8 cellular contexts compared by ENCODE assay signal in genomic region chr19:49889687-49890348, GRCh38. TPM values are rescaled to one million over a fixed set of nuclear protein-coding genes. Genes with fewer than 3 reads are reported as not detected.
DNase-seq lines count a peak whose midpoint lies in the region; ATAC-seq and TF ChIP-seq lines count a peak whose summit lies in the region.

No MANE protein-coding gene starts in this region.

- intact Hi-C loops in heart right ventricle (cut with DNase I) (no loop called here), aorta (cut with DNase I) (no loop called here)

- peak; percentile 61 for TF ChIP-seq CTCF in GM12865 (IDR thresholded peaks at IDR 0.05; ENCODE audit: insufficient read depth, low read depth, low read length, missing control alignments)
- TF ChIP-seq CTCF in heart right ventricle (IDR thresholded peaks at IDR 0.05), result peak; percentile 64 to 89 (median 84)

- DNase-seq in GM12865 (ENCODE audit: low read depth) (peak; percentile 72), RPMI8226 (peak; percentile 69), heart right ventricle (peak; percentile 69 to 80), renal cortical epithelial cell (ENCODE audit: low read depth) (peak; percentile 50), aorta (peak; percentile 83 to 93)
- peak; percentile 81 to 82 for DNase-seq in activated naive CD4-positive, alpha-beta T cell treated with anti-CD3 and anti-CD28 coated beads, Interleukin-2, amount 50 U/mL, for 72 hours (ENCODE audit: low spot score in 2 of 2)

- H3K9me3 ChIP-seq in heart right ventricle (no peaks in the 10 kb centered on the region), aorta (ENCODE audit: control insufficient read depth, low read length) (no peaks in the 10 kb centered on the region)

- H3K27ac Mint-ChIP-seq in activated naive CD4-positive, alpha-beta T cell treated with anti-CD3 and anti-CD28 coated beads, Interleukin-2, amount 50 U/mL, for 72 hours, result peak overlapping the region in 1 of 2 donors; percentile 81

- H3K9me3 Mint-ChIP-seq in activated naive CD4-positive, alpha-beta T cell treated with anti-CD3 and anti-CD28 coated beads, Interleukin-2, amount 50 U/mL, for 72 hours, result no peaks in the 10 kb centered on the region

- H3K27ac ChIP-seq in heart right ventricle (no peak overlapping the region), aorta (ENCODE audit: low read depth in 1 of 2, low read length in 2 of 2) (no peak overlapping the region)

- ATAC-seq in activated naive CD4-positive, alpha-beta T cell treated with anti-CD3 and anti-CD28 coated beads, Interleukin-2, amount 50 U/mL, for 72 hours, result peak; percentile 39 to 72
- ATAC-seq in heart right ventricle, result peak; percentile 50 to 81 (median 64)
- ATAC-seq in aorta (ENCODE audit: low FRiP score), result peak; percentile 72
- ATAC-seq in GM21825 (IDR thresholded peaks at IDR 0.05; ENCODE audit: unreplicated experiment), result no peak
- ATAC-seq in HG03520 (IDR thresholded peaks at IDR 0.05; ENCODE audit: unreplicated experiment), result no peak

- H3K27me3 ChIP-seq in heart right ventricle (peaks cover 0 to 9% (median 0%) of the 10 kb centered on the region in 7 donors), aorta (ENCODE audit: control insufficient read depth in 1 of 2, insufficient read depth in 2 of 2, low read length in 1 of 2) (no peaks in the 10 kb centered on the region)

- no peak overlapping the region for H3K4me3 ChIP-seq in GM12865 (ENCODE audit: low read depth, low read length)
- H3K4me3 ChIP-seq in heart right ventricle, result peak overlapping the region in 8 of 10 donors; percentile 10 to 48 (median 32)
- no peak overlapping the region for H3K4me3 ChIP-seq in aorta (ENCODE audit: low read length in 2 of 2)

- H3K36me3 ChIP-seq in heart right ventricle, result peaks cover 0 to 30% (median 13%) of the 10 kb centered on the region in 9 donors
- no peaks in the 10 kb centered on the region for H3K36me3 ChIP-seq in aorta (ENCODE audit: control insufficient read depth in 1 of 2, insufficient read depth in 2 of 2, low read length in 1 of 2)

- WGBS in heart right ventricle, 2 donors, result 13 to 20% methylated on average over 71 of the region's 71 CpGs
- WGBS in aorta, 2 donors, result 22 to 28% methylated on average over 50 to 71 of the region's 71 CpGs

- peaks cover 5 to 27% (median 11%) of the 10 kb centered on the region in 9 donors for H3K4me1 ChIP-seq in heart right ventricle
- no peaks in the 10 kb centered on the region for H3K4me1 ChIP-seq in aorta (ENCODE audit: control insufficient read depth in 1 of 2, insufficient read depth in 2 of 2, low read length in 2 of 2)

- peaks cover 5 to 12% of the 10 kb centered on the region in 2 donors for H3K36me3 Mint-ChIP-seq in activated naive CD4-positive, alpha-beta T cell treated with anti-CD3 and anti-CD28 coated beads, Interleukin-2, amount 50 U/mL, for 72 hours

RNA-seq across cellular contexts. Expression of gene IL4I1, which starts 6.9 kb away (rescaled TPM):
- 10 to 100 TPM in 1 of 2 donors, 1 to 10 TPM in 1; 6.3 to 11.1 TPM for total RNA-seq in activated naive CD4-positive, alpha-beta T cell treated with anti-CD3 and anti-CD28 coated beads, Interleukin-2, amount 50 U/mL, for 72 hours
- total RNA-seq in heart right ventricle (10 to 100 TPM in 1 of 10 donors, under 1 TPM in 7, not detected in 2; 0.26 to 26.9 (median 0.60) TPM), renal cortical epithelial cell (4.9 and 25.7 TPM in 2 replicates), aorta (1 to 10 TPM in 1 of 2 donors, under 1 TPM in 1; 0.84 to 7.2 TPM)
- polyA plus RNA-seq in heart right ventricle (under 1 TPM in 1 of 2 donors, not detected in 1; 0.33 TPM), aorta (under 1 TPM in 1 of 2 donors, not detected in 1; 0.50 TPM)

RNA-seq across cellular contexts. Expression of gene TBC1D17, which starts 12.3 kb away (rescaled TPM):
- total RNA-seq in activated naive CD4-positive, alpha-beta T cell treated with anti-CD3 and anti-CD28 coated beads, Interleukin-2, amount 50 U/mL, for 72 hours, result 10 to 100 TPM; 28.8 to 53.0 TPM
- total RNA-seq in heart right ventricle, result 10 to 100 TPM; 40.6 to 57.9 (median 50.6) TPM
- polyA plus RNA-seq in heart right ventricle, result 10 to 100 TPM; 30.4 to 41.7 TPM
- total RNA-seq in renal cortical epithelial cell, result 12.1 and 13.7 TPM in 2 replicates
- 10 to 100 TPM; 41.1 to 52.4 TPM for total RNA-seq in aorta
- polyA plus RNA-seq in aorta, result 100 to 1,000 TPM in 1 of 2 donors, 10 to 100 TPM in 1; 22.7 to 102 TPM

RNA-seq across cellular contexts. Expression of gene AKT1S1, which starts 12.7 kb away (rescaled TPM):
- total RNA-seq in activated naive CD4-positive, alpha-beta T cell treated with anti-CD3 and anti-CD28 coated beads, Interleukin-2, amount 50 U/mL, for 72 hours, result 10 to 100 TPM; 16.9 to 34.4 TPM
- total RNA-seq in heart right ventricle, result 10 to 100 TPM; 26.0 to 51.9 (median 32.4) TPM
- polyA plus RNA-seq in heart right ventricle, result 10 to 100 TPM; 42.6 to 48.1 TPM
- total RNA-seq in renal cortical epithelial cell, result 3.5 and 10.8 TPM in 2 replicates
- total RNA-seq in aorta, result 10 to 100 TPM; 27.5 to 27.8 TPM
- polyA plus RNA-seq in aorta, result 10 to 100 TPM; 24.4 to 44.6 TPM

RNA-seq across cellular contexts. Expression of gene PNKP, which starts 22.4 kb away (rescaled TPM):
- 100 to 1,000 TPM in 1 of 2 donors, 10 to 100 TPM in 1; 90.6 to 119 TPM for total RNA-seq in activated naive CD4-positive, alpha-beta T cell treated with anti-CD3 and anti-CD28 coated beads, Interleukin-2, amount 50 U/mL, for 72 hours
- total RNA-seq in heart right ventricle (10 to 100 TPM; 24.0 to 43.9 (median 34.6) TPM), renal cortical epithelial cell (30.5 and 36.3 TPM in 2 replicates), aorta (10 to 100 TPM; 65.2 to 76.5 TPM)
- polyA plus RNA-seq in heart right ventricle (10 to 100 TPM; 31.8 to 91.7 TPM), aorta (10 to 100 TPM; 23.7 to 93.0 TPM)

RNA-seq across cellular contexts. Expression of gene PTOV1, which starts 38.9 kb away (rescaled TPM):
- 100 to 1,000 TPM; 110 TPM for total RNA-seq in activated naive CD4-positive, alpha-beta T cell treated with anti-CD3 and anti-CD28 coated beads, Interleukin-2, amount 50 U/mL, for 72 hours
- 100 to 1,000 TPM in 3 of 10 donors, 10 to 100 TPM in 7; 67.8 to 137 (median 90.0) TPM for total RNA-seq in heart right ventricle
- 100 to 1,000 TPM; 107 to 220 TPM for polyA plus RNA-seq in heart right ventricle
- 28.3 and 106 TPM in 2 replicates for total RNA-seq in renal cortical epithelial cell
- total RNA-seq in aorta, result 100 to 1,000 TPM; 103 to 133 TPM
- polyA plus RNA-seq in aorta, result 100 to 1,000 TPM in 1 of 2 donors, 10 to 100 TPM in 1; 50.0 to 142 TPM

Comparison
In these comparisons a context has a peak if more than half of its experiments do, and no peak if none do; other contexts are left out.
1. H3K4me3 ChIP-seq: peak in heart right ventricle (8 of 10); none in GM12865 (single experiment) and aorta (0 of 2).
2. ATAC-seq: peak in activated naive CD4-positive, alpha-beta T cell treated with anti-CD3 and anti-CD28 coated beads, Interleukin-2, amount 50 U/mL, for 72 hours (2 of 2), heart right ventricle (8 of 8) and aorta (single experiment); none in GM21825 (single experiment) and HG03520 (single experiment).
3. Peak in every context shown above with its lines, with median percentiles within 50 percentile points of each other: DNase-seq.